In the genomic region with DNA sequence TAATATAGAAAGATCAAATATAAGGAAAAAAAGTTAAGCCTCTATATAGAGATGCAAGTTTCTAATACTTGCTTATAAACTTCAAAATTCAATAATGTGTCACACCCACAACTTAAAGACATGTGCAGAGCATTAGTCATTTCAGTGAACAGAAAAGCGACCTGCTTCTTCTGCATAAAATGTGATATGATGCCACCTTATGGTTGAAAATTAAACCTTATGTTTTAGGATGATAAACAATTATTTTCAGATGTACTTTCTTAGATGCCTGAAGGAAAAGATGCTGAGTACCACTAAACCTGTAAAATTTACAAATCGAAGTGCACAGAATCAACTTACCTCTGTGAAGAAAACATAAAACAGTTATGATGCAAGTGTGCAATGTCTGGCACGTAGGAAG, we compare ENCODE assay signal across 1 cellular context.
TF ChIP-seq lines count a peak whose summit lies in the region.

No MANE protein-coding gene starts in this region.

TF ChIP-seq in SK-N-SH, 30 proteins besides CTCF, POLR2A, EP300 and RAD21 (continued from another document):
- TF ChIP-seq FOXM1 (IDR thresholded peaks at IDR 0.05; ENCODE audit: low read depth) = no peak
- TF ChIP-seq, protein P1, sequence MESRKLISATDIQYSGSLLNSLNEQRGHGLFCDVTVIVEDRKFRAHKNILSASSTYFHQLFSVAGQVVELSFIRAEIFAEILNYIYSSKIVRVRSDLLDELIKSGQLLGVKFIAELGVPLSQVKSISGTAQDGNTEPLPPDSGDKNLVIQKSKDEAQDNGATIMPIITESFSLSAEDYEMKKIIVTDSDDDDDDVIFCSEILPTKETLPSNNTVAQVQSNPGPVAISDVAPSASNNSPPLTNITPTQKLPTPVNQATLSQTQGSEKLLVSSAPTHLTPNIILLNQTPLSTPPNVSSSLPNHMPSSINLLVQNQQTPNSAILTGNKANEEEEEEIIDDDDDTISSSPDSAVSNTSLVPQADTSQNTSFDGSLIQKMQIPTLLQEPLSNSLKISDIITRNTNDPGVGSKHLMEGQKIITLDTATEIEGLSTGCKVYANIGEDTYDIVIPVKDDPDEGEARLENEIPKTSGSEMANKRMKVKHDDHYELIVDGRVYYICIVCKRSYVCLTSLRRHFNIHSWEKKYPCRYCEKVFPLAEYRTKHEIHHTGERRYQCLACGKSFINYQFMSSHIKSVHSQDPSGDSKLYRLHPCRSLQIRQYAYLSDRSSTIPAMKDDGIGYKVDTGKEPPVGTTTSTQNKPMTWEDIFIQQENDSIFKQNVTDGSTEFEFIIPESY (IDR thresholded peaks at IDR 0.05; ENCODE audit: borderline replicate concordance, low read depth) = no peak
- TF ChIP-seq FOSL2 (IDR thresholded peaks at IDR 0.05; ENCODE audit: borderline replicate concordance, low read depth) = no peak
- no peak for TF ChIP-seq FOXJ3 (CRISPR knock-in tag; IDR thresholded peaks at IDR 0.05)
- TF ChIP-seq MEF2A (IDR thresholded peaks at IDR 0.05; ENCODE audit: borderline replicate concordance, low read depth) = no peak
- TF ChIP-seq YY1 (IDR thresholded peaks at IDR 0.05; ENCODE audit: low read depth) = no peak
- TF ChIP-seq MXI1 (IDR thresholded peaks at IDR 0.05; ENCODE audit: low read depth, low read length) = peak; percentile 56; the same call in 1 of the 2 replicates
